In genomic region chr6:163579880-163580295, GRCh38 we compare ENCODE assay signal across 11 cellular contexts.
DNase-seq lines count a peak whose midpoint lies in the region; ATAC-seq, FAIRE-seq and TF ChIP-seq lines count a peak whose summit lies in the region.
"Had no signal": no experiment of that assay in that cellular context is flagged by ENCODE, and none has a peak within 500 bp of the region (broad histone marks: within the 10 kb centered on the region; RNA-seq: fewer than 3 reads in every experiment).

No MANE protein-coding gene starts in this region.

- no peak overlapping the region for H2AK5ac ChIP-seq in H1 (ENCODE audit: low read depth, low read length)
- H2AK5ac ChIP-seq in mesenchymal stem cell (ENCODE audit: low read length, severe bottlenecking) = no peak overlapping the region

- H3K27me3 ChIP-seq in A673 (replicated peaks; ENCODE audit: insufficient read depth, low read depth, low read length, poor library complexity) (no peaks in the 10 kb centered on the region), H1 (replicated peaks in 1 of 4; ENCODE audit: control insufficient read depth in 3 of 4, extremely low read depth in 1 of 4, insufficient read depth in 3 of 4, low read length in 3 of 4) (no peaks in the 10 kb centered on the region), lower lobe of right lung (ENCODE audit: low read depth) (no peaks in the 10 kb centered on the region), mesenchymal stem cell (ENCODE audit: control insufficient read depth in 1 of 2, insufficient read depth in 1 of 2, low read length in 2 of 2) (no peaks in the 10 kb centered on the region)

- WGBS in H1 (ENCODE audit: extremely low coverage in 1 of 2, insufficient coverage in 1 of 2, insufficient read length in 1 of 2, insufficient replicate concordance in 2 of 2, low coverage in 1 of 2, low lambda C conversion rate in 2 of 2, missing lambda C conversion rate in 1 of 2), 2 experiments = 39% methylated on average over 4 of the region's 4 CpGs; no CpG with 5 or more reads in 1 of the 2 experiments
- WGBS in mesenchymal stem cell = 86% methylated on average over 3 of the region's 4 CpGs

- H3K9ac ChIP-seq in H1 (replicated peaks in 1 of 4; ENCODE audit: extremely low read depth in 1 of 4, low read depth in 3 of 4, low read length in 3 of 4) (no peak overlapping the region), mesenchymal stem cell (ENCODE audit: low read length) (no peak overlapping the region)

- no peak overlapping the region for H2BK5ac ChIP-seq in H1 (ENCODE audit: low read depth, low read length)
- H2BK5ac ChIP-seq in mesenchymal stem cell (ENCODE audit: low read depth, low read length, poor library complexity, severe bottlenecking) = no peak overlapping the region

- H3K79me1 ChIP-seq in H1 (ENCODE audit: low read depth, low read length) (no peaks in the 10 kb centered on the region; the same call in 1 of the 2 replicates), mesenchymal stem cell (replicated peaks; ENCODE audit: low read length, poor library complexity, severe bottlenecking) (no peaks in the 10 kb centered on the region)

- H2BK20ac ChIP-seq in H1 (ENCODE audit: low read length) = no peak overlapping the region

- H3K23me2 ChIP-seq in H1 (ENCODE audit: low read depth, low read length) = no peaks in the 10 kb centered on the region

- no peak overlapping the region for H3K23ac ChIP-seq in H1 (ENCODE audit: insufficient read length)
- no peak overlapping the region for H3K23ac ChIP-seq in mesenchymal stem cell (ENCODE audit: low read length in 2 of 2)

- H3K4me2 ChIP-seq in H1 (ENCODE audit: insufficient read depth in 1 of 2, low read depth in 2 of 2, low read length in 2 of 2) (no peak overlapping the region), mesenchymal stem cell (ENCODE audit: low read length, poor library complexity, severe bottlenecking) (no peak overlapping the region)

- H2AFZ ChIP-seq in H1 (ENCODE audit: low read length) = no peak overlapping the region
- no peak overlapping the region for H2AFZ ChIP-seq in mesenchymal stem cell (ENCODE audit: low read depth, low read length)

- H3K79me2 ChIP-seq in H1 (ENCODE audit: control insufficient read depth in 1 of 2, insufficient read depth in 2 of 2, low read length in 2 of 2) = no peaks in the 10 kb centered on the region

- H4K8ac ChIP-seq in H1 (ENCODE audit: extremely low read depth, insufficient read depth, low read length) (no peak overlapping the region), mesenchymal stem cell (ENCODE audit: low read length) (no peak overlapping the region)

- no peak for DNase-seq in A673 (ENCODE audit: low spot score)
- DNase-seq in LNCaP clone FGC (ENCODE audit: low read depth) = peak; percentile 84
- no peak for DNase-seq in H1 (ENCODE audit: low read depth in 1 of 2, low spot score in 2 of 2)
- no peak for DNase-seq in lower lobe of right lung
- no peak for DNase-seq in NOMO-1 treated with dmso at 0.1 percent for 144 hours (lab: John Stamatoyannopoulos, UW; ENCODE audit: unreplicated experiment)
- DNase-seq in mesenchymal stem cell = no peak
- DNase-seq in AG08395 (ENCODE audit: low spot score) = no peak
- DNase-seq: NCI-H1436 treated with DMSO at 0.1 percent for 48 hours, RPMI8226 had no signal

- peak; percentile 32 for FAIRE-seq in H1 (lab: Jason Lieb, UNC)

- H3K14ac ChIP-seq in H1 (ENCODE audit: insufficient read length) (no peak overlapping the region), mesenchymal stem cell (ENCODE audit: low read length in 2 of 2) (no peak overlapping the region)

- no peak overlapping the region for H3K56ac ChIP-seq in H1 (replicated peaks; ENCODE audit: insufficient read length, low read depth, low read length)

- TF ChIP-seq CTCF in A673 (conservative IDR thresholded peaks at IDR 0.05; ENCODE audit: low read depth, low read length) (peak; percentile 33), LNCaP clone FGC (IDR thresholded peaks at IDR 0.05; ENCODE audit: control insufficient read depth, extremely low read depth, insufficient read depth) (peak; percentile 75), H1 (IDR thresholded peaks at IDR 0.05; ENCODE audit: control extremely low read depth in 1 of 3, insufficient read depth in 1 of 3, low read depth in 1 of 3, low read length in 3 of 3) (peak in 2 of 3 experiments; percentile 3 to 35; a peak in 2 of 4 replicates), lower lobe of right lung (IDR thresholded peaks at IDR 0.05) (no peak)

- H3K27ac ChIP-seq in A673 (ENCODE audit: low read depth, low read length, poor library complexity, severe bottlenecking) = no peak overlapping the region
- no peak overlapping the region for H3K27ac ChIP-seq in H1 (ENCODE audit: low read depth, low read length)
- H3K27ac ChIP-seq in lower lobe of right lung = no peak overlapping the region
- H3K27ac ChIP-seq in mesenchymal stem cell (ENCODE audit: low read length, poor library complexity, severe bottlenecking) = no peak overlapping the region
- H3K27ac ChIP-seq: VCaP had no signal

- ATAC-seq in lower lobe of right lung (peak; percentile 73 to 86), HG02610 (IDR thresholded peaks at IDR 0.05; ENCODE audit: unreplicated experiment) (no peak)

- TF ChIP-seq POLR2A in H1 (IDR thresholded peaks at IDR 0.05; ENCODE audit: control extremely low read depth in 1 of 2, low read depth in 2 of 2, low read length in 2 of 2) = no peak

- H3K4me1 ChIP-seq in A673 (ENCODE audit: insufficient read depth, low read length, poor library complexity, severe bottlenecking) (peaks cover 13% of the 10 kb centered on the region), H1 (replicated peaks in 1 of 4; ENCODE audit: control insufficient read depth in 3 of 4, insufficient read depth in 4 of 4, low read length in 3 of 4) (peaks cover 3 to 12% (median 5%) of the 10 kb centered on the region in 4 experiments; a peak in 6 of 7 replicates), lower lobe of right lung (peaks cover 11% of the 10 kb centered on the region), mesenchymal stem cell (ENCODE audit: control insufficient read depth, insufficient read depth, low read depth, low read length) (peaks cover 5% of the 10 kb centered on the region)

- CTCF ChIA-PET in A673 (lab: Charles Lee) (no interaction called here), H1 (lab: Charles Lee; ENCODE audit: partially characterized antibody) (interaction anchor here (0.9 kb wide), 1 partner anchor 8 kb away, joined by 3 read pairs; no protein-coding TSS in a partner anchor)

- TSS peak; percentile 6 for BruUV-seq in A673 (replicated peaks; lab: Mats Ljungman, UMichigan)

- no peaks in the 10 kb centered on the region for H3K36me3 ChIP-seq in A673 (ENCODE audit: insufficient read depth, low read length, poor library complexity, severe bottlenecking)
- H3K36me3 ChIP-seq in H1 (ENCODE audit: control insufficient read depth in 2 of 4, insufficient read depth in 4 of 4, low read length in 3 of 4) = no peaks in the 10 kb centered on the region; a peak in 1 of 8 replicates
- peaks cover 1% of the 10 kb centered on the region for H3K36me3 ChIP-seq in lower lobe of right lung
- peaks cover 0 to 20% of the 10 kb centered on the region in 2 experiments for H3K36me3 ChIP-seq in mesenchymal stem cell (ENCODE audit: control insufficient read depth in 1 of 2, insufficient read depth in 2 of 2, low read depth in 1 of 2, low read length in 2 of 2)

- no peak overlapping the region for H3K18ac ChIP-seq in H1 (ENCODE audit: extremely low read depth, low read length)
- no peak overlapping the region for H3K18ac ChIP-seq in mesenchymal stem cell (ENCODE audit: low read depth in 1 of 2, low read length in 2 of 2)

- no peak overlapping the region for H3K4ac ChIP-seq in H1 (replicated peaks; ENCODE audit: insufficient read length, low read depth, low read length)
- no peak overlapping the region for H3K4ac ChIP-seq in mesenchymal stem cell (ENCODE audit: low read depth in 1 of 2, low read length in 2 of 2)

- no peak overlapping the region for H4K5ac ChIP-seq in H1 (ENCODE audit: insufficient read length, low read depth, low read length)

- no peak for TF ChIP-seq EP300 in H1 (IDR thresholded peaks at IDR 0.05; ENCODE audit: borderline replicate concordance in 1 of 2, low read depth in 2 of 2, low read length in 2 of 2)

- H2BK120ac ChIP-seq in H1 (replicated peaks; ENCODE audit: low read depth, low read length) (no peak overlapping the region), mesenchymal stem cell (ENCODE audit: low read depth, low read length) (no peak overlapping the region)

- H2BK12ac ChIP-seq in H1 (ENCODE audit: low read depth, low read length) = no peak overlapping the region
- no peak overlapping the region for H2BK12ac ChIP-seq in mesenchymal stem cell (ENCODE audit: low read length in 2 of 2)

- peak; percentile 37 to 48; a peak in 3 of 4 replicates for TF ChIP-seq RAD21 in H1 (IDR thresholded peaks at IDR 0.05 in 1 of 2, conservative IDR thresholded peaks at IDR 0.05 in 1 of 2; ENCODE audit: low read depth in 2 of 2, low read length in 2 of 2)

- POLR2A ChIA-PET in A673 (lab: Charles Lee; ENCODE audit: low non-redundant PET) = no interaction called here
- POLR2A ChIA-PET in H1 (lab: Charles Lee; ENCODE audit: partially characterized antibody) = interaction anchor here (0.6 kb wide), 1 partner anchor 9 kb away, joined by 3 read pairs; no protein-coding TSS in a partner anchor

- H4K20me1 ChIP-seq in H1 (replicated peaks in 1 of 2; ENCODE audit: control insufficient read depth in 1 of 2, insufficient read depth in 2 of 2, low read length in 2 of 2) = no peaks in the 10 kb centered on the region

- no peak overlapping the region for H4K91ac ChIP-seq in H1 (replicated peaks; ENCODE audit: insufficient read length, low read length)
- H4K91ac ChIP-seq in mesenchymal stem cell (ENCODE audit: low read length) = no peak overlapping the region

- H2BK15ac ChIP-seq in H1 (ENCODE audit: low read length) (no peak overlapping the region), mesenchymal stem cell (ENCODE audit: low read depth, poor library complexity, severe bottlenecking) (no peak overlapping the region)

- intact Hi-C loops in A673 (cut with micrococcal nuclease; ENCODE audit: unreplicated experiment) = loop anchor here (10.0 kb wide), 1 partner anchor 155 kb away; no protein-coding TSS in a partner anchor
- intact Hi-C loops in lower lobe of right lung (cut with DNase I) = no loop called here

- H3K9me3 ChIP-seq in A673 (ENCODE audit: low read depth, low read length, poor library complexity, severe bottlenecking) = no peaks in the 10 kb centered on the region
- H3K9me3 ChIP-seq in H1 (ENCODE audit: insufficient read depth in 2 of 2, low read depth in 1 of 2, low read length in 1 of 2) = no peaks in the 10 kb centered on the region
- no peaks in the 10 kb centered on the region for H3K9me3 ChIP-seq in lower lobe of right lung
- H3K9me3 ChIP-seq in mesenchymal stem cell (ENCODE audit: control insufficient read depth, low read length) = no peaks in the 10 kb centered on the region

- no peak overlapping the region for H3K4me3 ChIP-seq in A673 (ENCODE audit: low read depth, low read length, poor library complexity, severe bottlenecking)
- H3K4me3 ChIP-seq in LNCaP clone FGC (ENCODE audit: low read depth, low read length) = no peak overlapping the region
- H3K4me3 ChIP-seq in H1 (ENCODE audit: extremely low read depth in 1 of 4, insufficient read depth in 2 of 4, low read depth in 3 of 4, low read length in 4 of 4) = no peak overlapping the region
- no peak overlapping the region for H3K4me3 ChIP-seq in lower lobe of right lung
- H3K4me3 ChIP-seq in mesenchymal stem cell (ENCODE audit: insufficient read depth in 1 of 2, low read depth in 1 of 2, low read length in 2 of 2) = no peak overlapping the region

TF ChIP-seq in H1, 55 proteins besides CTCF, POLR2A, EP300 and RAD21 (continues in another document):
- TF ChIP-seq KDM5A (IDR thresholded peaks at IDR 0.05; ENCODE audit: low read length) = no peak
